ENCODE assay signal across 1 cellular context in the genomic region with DNA sequence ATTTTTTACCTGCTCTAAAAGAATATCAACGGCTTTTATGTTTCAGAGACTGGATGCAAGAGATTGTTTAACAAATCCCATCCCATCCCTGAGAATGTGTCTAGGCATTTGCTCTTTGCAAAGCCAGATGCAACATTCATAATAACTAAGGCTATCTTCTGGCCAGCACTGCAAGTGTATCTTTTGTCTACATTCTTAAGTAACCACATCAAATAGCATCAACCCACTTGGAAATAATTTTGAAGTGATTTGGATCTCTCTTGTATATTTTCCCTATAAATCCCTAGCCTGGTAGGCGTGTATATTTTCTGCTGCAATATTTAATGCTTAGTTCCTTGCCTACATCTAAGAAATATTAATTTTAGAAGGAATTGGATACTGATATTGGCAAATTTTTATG.
TF ChIP-seq lines count a peak whose summit lies in the region.

No MANE protein-coding gene starts in this region.

TF ChIP-seq in SK-N-SH treated with all-trans-retinoic acid at 6 μM for 48 hours, 23 proteins besides CTCF, POLR2A, EP300 and RAD21 (continued from another document):
- TF ChIP-seq, protein P1, sequence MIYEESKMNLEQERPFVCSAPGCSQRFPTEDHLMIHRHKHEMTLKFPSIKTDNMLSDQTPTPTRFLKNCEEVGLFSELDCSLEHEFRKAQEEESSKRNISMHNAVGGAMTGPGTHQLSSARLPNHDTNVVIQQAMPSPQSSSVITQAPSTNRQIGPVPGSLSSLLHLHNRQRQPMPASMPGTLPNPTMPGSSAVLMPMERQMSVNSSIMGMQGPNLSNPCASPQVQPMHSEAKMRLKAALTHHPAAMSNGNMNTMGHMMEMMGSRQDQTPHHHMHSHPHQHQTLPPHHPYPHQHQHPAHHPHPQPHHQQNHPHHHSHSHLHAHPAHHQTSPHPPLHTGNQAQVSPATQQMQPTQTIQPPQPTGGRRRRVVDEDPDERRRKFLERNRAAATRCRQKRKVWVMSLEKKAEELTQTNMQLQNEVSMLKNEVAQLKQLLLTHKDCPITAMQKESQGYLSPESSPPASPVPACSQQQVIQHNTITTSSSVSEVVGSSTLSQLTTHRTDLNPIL (CRISPR knock-in tag; IDR thresholded peaks at IDR 0.05; ENCODE audit: low read depth) = no peak
- TF ChIP-seq CSDC2 (CRISPR knock-in tag; IDR thresholded peaks at IDR 0.05) (no peak), SNAI2 (CRISPR knock-in tag; IDR thresholded peaks at IDR 0.05) (no peak), OSR1 (CRISPR knock-in tag; IDR thresholded peaks at IDR 0.05) (no peak), BACH2 (CRISPR knock-in tag; IDR thresholded peaks at IDR 0.05; ENCODE audit: borderline replicate concordance) (no peak), ZNF565 (CRISPR knock-in tag; conservative IDR thresholded peaks at IDR 0.05; ENCODE audit: low read depth) (no peak), ARNTL (CRISPR knock-in tag; IDR thresholded peaks at IDR 0.05; ENCODE audit: borderline replicate concordance, low read depth) (no peak), ISL1 (CRISPR knock-in tag; IDR thresholded peaks at IDR 0.05) (no peak), ZNF70 (CRISPR knock-in tag; IDR thresholded peaks at IDR 0.05) (no peak), ZFP30 (CRISPR knock-in tag; IDR thresholded peaks at IDR 0.05) (no peak), GLIS3 (CRISPR knock-in tag; IDR thresholded peaks at IDR 0.05) (no peak), RARB (CRISPR knock-in tag; IDR thresholded peaks at IDR 0.05) (no peak), PPARA (CRISPR knock-in tag; IDR thresholded peaks at IDR 0.05; ENCODE audit: borderline replicate concordance) (no peak), ZFP3 (CRISPR knock-in tag; IDR thresholded peaks at IDR 0.05) (no peak), ZNF8 (CRISPR knock-in tag; IDR thresholded peaks at IDR 0.05) (no peak), TOX (CRISPR knock-in tag; IDR thresholded peaks at IDR 0.05; ENCODE audit: borderline replicate concordance) (no peak)
- TF ChIP-seq, protein P2, sequence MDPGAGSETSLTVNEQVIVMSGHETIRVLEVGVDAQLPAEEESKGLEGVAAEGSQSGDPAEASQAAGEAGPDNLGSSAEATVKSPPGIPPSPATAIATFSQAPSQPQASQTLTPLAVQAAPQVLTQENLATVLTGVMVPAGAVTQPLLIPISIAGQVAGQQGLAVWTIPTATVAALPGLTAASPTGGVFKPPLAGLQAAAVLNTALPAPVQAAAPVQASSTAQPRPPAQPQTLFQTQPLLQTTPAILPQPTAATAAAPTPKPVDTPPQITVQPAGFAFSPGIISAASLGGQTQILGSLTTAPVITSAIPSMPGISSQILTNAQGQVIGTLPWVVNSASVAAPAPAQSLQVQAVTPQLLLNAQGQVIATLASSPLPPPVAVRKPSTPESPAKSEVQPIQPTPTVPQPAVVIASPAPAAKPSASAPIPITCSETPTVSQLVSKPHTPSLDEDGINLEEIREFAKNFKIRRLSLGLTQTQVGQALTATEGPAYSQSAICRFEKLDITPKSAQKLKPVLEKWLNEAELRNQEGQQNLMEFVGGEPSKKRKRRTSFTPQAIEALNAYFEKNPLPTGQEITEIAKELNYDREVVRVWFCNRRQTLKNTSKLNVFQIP (CRISPR knock-in tag; IDR thresholded peaks at IDR 0.05; ENCODE audit: borderline replicate concordance, low read depth) = no peak
